6 cellular contexts compared by ENCODE assay signal in genomic region chr19:18278521-18279265, GRCh38. TPM values are rescaled to one million over a fixed set of nuclear protein-coding genes. Genes with fewer than 3 reads are reported as not detected.
DNase-seq lines count a peak whose midpoint lies in the region; TF ChIP-seq lines count a peak whose summit lies in the region.

No MANE protein-coding gene starts in this region.

- no peaks in the 10 kb centered on the region for H3K9me3 Mint-ChIP-seq in activated CD4-positive, alpha-beta memory T cell treated with anti-CD3 and anti-CD28 coated beads for 36 hours

- peak; percentile 71 for DNase-seq in activated CD4-positive, alpha-beta memory T cell treated with anti-CD3 and anti-CD28 coated beads for 36 hours
- peak; percentile 55 for DNase-seq in transverse colon
- no peak for DNase-seq in HK-2 (ENCODE audit: unreplicated experiment)
- DNase-seq in A172 (ENCODE audit: low spot score) = no peak

- in situ Hi-C loops in transverse colon (cut with MboI; ENCODE audit: low pct_ligation_motif_present in 1 of 4, low pct_unique_long_range_greater_than_20kb in 1 of 4, low sequenced_read_pairs in 3 of 4) = loop anchor here (5.0 to 10.0 kb wide), 3 partner anchors 44 to 129 kb away; partner anchors contain the start of gene LSM4 (in 4 of the 4)

- TF ChIP-seq EP300 in transverse colon (IDR thresholded peaks at IDR 0.05; ENCODE audit: low read depth) = no peak

- intact Hi-C loops in activated CD4-positive, alpha-beta memory T cell treated with anti-CD3 and anti-CD28 coated beads for 36 hours (cut with micrococcal nuclease) = loop anchor here (1.0 to 2.0 kb wide), 4 partner anchors 25 to 132 kb away; partner anchors contain the start of gene LSM4
- intact Hi-C loops in transverse colon (cut with DNase I; ENCODE audit: low total_unique reads) = loop anchor here (5.0 kb wide), 1 partner anchor 49 kb away; no protein-coding TSS in a partner anchor

- TF ChIP-seq CTCF in GM12875 (IDR thresholded peaks at IDR 0.05; ENCODE audit: borderline replicate concordance, insufficient read depth, low read depth, low read length) = peak; percentile 40; the same call in 1 of the 2 replicates
- peak in 2 of 5 experiments; percentile 16 to 29 for TF ChIP-seq CTCF in transverse colon (IDR thresholded peaks at IDR 0.05)

- H3K36me3 ChIP-seq in iPS-18a (ENCODE audit: control insufficient read depth, low read depth, low read length) (no peaks in the 10 kb centered on the region), transverse colon (peaks cover 0 to 7% (median 3%) of the 10 kb centered on the region in 4 donors)

- POLR2A ChIA-PET in activated CD4-positive, alpha-beta memory T cell treated with anti-CD3 and anti-CD28 coated beads for 36 hours (lab: Charles Lee) = interaction anchor here (0.8 to 8.0 kb wide), 13 partner anchors 13 to 140 kb away, joined by 3 to 416 read pairs (median 25); partner anchors contain the start of genes LSM4, PGPEP1, RAB3A and SSBP4

- CTCF ChIA-PET in activated CD4-positive, alpha-beta memory T cell treated with anti-CD3 and anti-CD28 coated beads for 36 hours (lab: Charles Lee) = interaction anchor here (0.6 to 11.5 kb wide), 31 partner anchors 9 to 524 kb away, joined by 3 to 343 read pairs (median 6); partner anchors contain the start of genes GDF15, LSM4, PGPEP1 and RAB3A

- H3K27ac ChIP-seq in iPS-18a (ENCODE audit: low read length) (no peak overlapping the region), transverse colon (peak overlapping the region; percentile 97 to 100 (median 100))

- H3K4me3 ChIP-seq in GM12875 (ENCODE audit: low read depth, low read length) (peak overlapping the region; percentile 99), iPS-18a (ENCODE audit: low read length) (peak overlapping the region; percentile 87), transverse colon (peak overlapping the region; percentile 32 to 100 (median 85))

- peaks cover 27% of the 10 kb centered on the region for H3K36me3 Mint-ChIP-seq in activated CD4-positive, alpha-beta memory T cell treated with anti-CD3 and anti-CD28 coated beads for 36 hours

- 53 to 74% methylated on average over 3 to 10 of the region's 10 CpGs for WGBS in transverse colon (ENCODE audit: low coverage in 1 of 2), 2 donors

- no peaks in the 10 kb centered on the region for H3K9me3 ChIP-seq in iPS-18a (ENCODE audit: control insufficient read depth, low read depth, low read length)
- H3K9me3 ChIP-seq in transverse colon = no peaks in the 10 kb centered on the region

- H3K27me3 Mint-ChIP-seq in activated CD4-positive, alpha-beta memory T cell treated with anti-CD3 and anti-CD28 coated beads for 36 hours = no peaks in the 10 kb centered on the region

- peak overlapping the region; percentile 26 for H3K9ac ChIP-seq in iPS-18a (ENCODE audit: low read length)

- peak; percentile 5 for TF ChIP-seq POLR2A in transverse colon (IDR thresholded peaks at IDR 0.05)

- no peaks in the 10 kb centered on the region for H3K27me3 ChIP-seq in iPS-18a (ENCODE audit: control insufficient read depth, insufficient read depth, low read length)
- no peaks in the 10 kb centered on the region for H3K27me3 ChIP-seq in transverse colon

- H3K4me1 Mint-ChIP-seq in activated CD4-positive, alpha-beta memory T cell treated with anti-CD3 and anti-CD28 coated beads for 36 hours (ENCODE audit: low read depth) = peaks cover 45% of the 10 kb centered on the region

- peak overlapping the region; percentile 96 for H3K27ac Mint-ChIP-seq in activated CD4-positive, alpha-beta memory T cell treated with anti-CD3 and anti-CD28 coated beads for 36 hours

- H3K4me1 ChIP-seq in iPS-18a (ENCODE audit: control insufficient read depth, low read depth, low read length) (peaks cover 15% of the 10 kb centered on the region), transverse colon (peaks cover 43 to 71% (median 62%) of the 10 kb centered on the region in 4 donors)

- H3K4me3 Mint-ChIP-seq in activated CD4-positive, alpha-beta memory T cell treated with anti-CD3 and anti-CD28 coated beads for 36 hours = peak overlapping the region; percentile 86

RNA-seq across cellular contexts. Expression of gene JUND, which starts 2.7 kb away (rescaled TPM):
- 100 to 1,000 TPM; 232 to 236 TPM for total RNA-seq in activated CD4-positive, alpha-beta memory T cell treated with anti-CD3 and anti-CD28 coated beads for 36 hours
- total RNA-seq in transverse colon = 1,000 to 10,000 TPM in 3 of 4 donors, 100 to 1,000 TPM in 1; 714 to 2,423 (median 1,288) TPM
- 91.3 and 129 TPM in 2 replicates for total RNA-seq in A172 (2014; rRNA removed; shearing (Covaris generic))

RNA-seq across cellular contexts. Expression of gene IQCN, which starts 4.4 kb away (rescaled TPM):
- total RNA-seq in activated CD4-positive, alpha-beta memory T cell treated with anti-CD3 and anti-CD28 coated beads for 36 hours = under 1 TPM; 0.36 to 0.39 TPM
- total RNA-seq in transverse colon = 10 to 100 TPM in 3 of 4 donors, 1 to 10 TPM in 1; 4.8 to 49.7 (median 17.5) TPM
- total RNA-seq in A172 (2014; rRNA removed; shearing (Covaris generic)) = 0.69 and 1.2 TPM in 2 replicates

RNA-seq across cellular contexts. Expression of gene LSM4, which starts 44.2 kb away (rescaled TPM):
- 100 to 1,000 TPM; 356 to 361 TPM for total RNA-seq in activated CD4-positive, alpha-beta memory T cell treated with anti-CD3 and anti-CD28 coated beads for 36 hours
- total RNA-seq in transverse colon = 100 to 1,000 TPM in 3 of 4 donors, 10 to 100 TPM in 1; 94.3 to 218 (median 175) TPM
- 403 and 478 TPM in 2 replicates for total RNA-seq in A172 (2014; rRNA removed; shearing (Covaris generic))

RNA-seq across cellular contexts. Expression of gene PDE4C, which starts 52.5 kb away (rescaled TPM):
- total RNA-seq in activated CD4-positive, alpha-beta memory T cell treated with anti-CD3 and anti-CD28 coated beads for 36 hours = not detected
- 10 to 100 TPM in 2 of 4 donors, 1 to 10 TPM in 2; 3.0 to 18.3 (median 7.7) TPM for total RNA-seq in transverse colon
- 0.02 TPM in 1 of 2 replicates, not detected in the other for total RNA-seq in A172 (2014; rRNA removed; shearing (Covaris generic))

Comparison
In these comparisons a context has a peak if more than half of its experiments do, and no peak if none do; other contexts are left out.
1. DNase-seq: peak in activated CD4-positive, alpha-beta memory T cell treated with anti-CD3 and anti-CD28 coated beads for 36 hours (single experiment) and transverse colon (single experiment); none in HK-2 (single experiment) and A172 (single experiment).
2. Peak in every context shown above with its lines, with median percentiles within 50 percentile points of each other: H3K4me3 ChIP-seq.